In genomic region chr10:15097011-15097812, GRCh38 we compare ENCODE assay signal across 8 cellular contexts. TPM values are rescaled to one million over a fixed set of nuclear protein-coding genes. Genes with fewer than 3 reads are reported as not detected.
DNase-seq lines count a peak whose midpoint lies in the region; ATAC-seq, FAIRE-seq and TF ChIP-seq lines count a peak whose summit lies in the region.

Gene RPP38 (plus strand): TSS chr10:15097355. CDS start chr10:15103315, 5,960 bp downstream.

- peak within 1 kb of the TSS; percentile 96 for H3K27ac ChIP-seq in cardiac muscle cell
- H3K27ac ChIP-seq in parathyroid adenoma, result peak within 1 kb of the TSS; percentile 99
- H3K27ac ChIP-seq in tibial artery, result peak within 1 kb of the TSS; percentile 87 to 91

- H3K4me2 ChIP-seq in parathyroid adenoma (ENCODE audit: low read length), result peak within 1 kb of the TSS; percentile 100

- intact Hi-C loops in tibial artery (cut with DNase I; ENCODE audit: low total_unique reads), result loop anchor here (10.0 kb wide), 2 partner anchors 68 to 142 kb away; partner anchors contain the start of genes DCLRE1C, MEIG1 and NMT2

- H2AFZ ChIP-seq in parathyroid adenoma, result peak within 1 kb of the TSS; percentile 96

- peak within 1 kb of the TSS; percentile 55 for H3K4me3 ChIP-seq in cardiac muscle cell
- H3K4me3 ChIP-seq in parathyroid adenoma (ENCODE audit: low read depth, low read length), result peak within 1 kb of the TSS; percentile 96
- H3K4me3 ChIP-seq in tibial artery, result peak within 1 kb of the TSS; percentile 80 to 93

- H3K9me3 ChIP-seq in cardiac muscle cell (ENCODE audit: low read depth) (no peaks in the 10 kb centered on the region), parathyroid adenoma (ENCODE audit: control insufficient read depth, low read length) (no peaks in the 10 kb centered on the region), tibial artery (no peaks in the 10 kb centered on the region)

- TF ChIP-seq CTCF in cardiac muscle cell (IDR thresholded peaks at IDR 0.05; ENCODE audit: low read depth, low read length) (no peak), parathyroid adenoma (IDR thresholded peaks at IDR 0.05) (no peak), tibial artery (IDR thresholded peaks at IDR 0.05) (no peak)

- peaks cover 17% of the 10 kb centered on the region for H3K36me3 Mint-ChIP-seq in activated naive CD8-positive, alpha-beta T cell treated with anti-CD3 and anti-CD28 coated beads, Interleukin-2, amount 50 U/mL, for 24 hours (ENCODE audit: low read depth)

- peak within 1 kb of the TSS; percentile 100 for H3K4me3 Mint-ChIP-seq in activated naive CD8-positive, alpha-beta T cell treated with anti-CD3 and anti-CD28 coated beads, Interleukin-2, amount 50 U/mL, for 24 hours

- DNase-seq in GM12891 (ENCODE audit: insufficient read length, low spot score) (peak; percentile 96), NCI-H1417 (lab: John Stamatoyannopoulos, UW) (peak; percentile 88 to 96 (median 94)), SW480 (ENCODE audit: low spot score) (peak; percentile 89), cardiac muscle cell (ENCODE audit: low read depth in 1 of 2, low spot score in 1 of 2) (peak; percentile 98), tibial artery (peak; percentile 94 to 98)
- peak; percentile 98 for DNase-seq in activated naive CD8-positive, alpha-beta T cell treated with anti-CD3 and anti-CD28 coated beads, Interleukin-2, amount 50 U/mL, for 24 hours

- TF ChIP-seq POLR2A in GM12891 (IDR thresholded peaks at IDR 0.05; ENCODE audit: low read depth, low read length), result peak; percentile 84

- no peaks in the 10 kb centered on the region for H3K27me3 Mint-ChIP-seq in activated naive CD8-positive, alpha-beta T cell treated with anti-CD3 and anti-CD28 coated beads, Interleukin-2, amount 50 U/mL, for 24 hours

- peak; percentile 88 for ATAC-seq in HG02763 (IDR thresholded peaks at IDR 0.05; ENCODE audit: unreplicated experiment)
- ATAC-seq in activated naive CD8-positive, alpha-beta T cell treated with anti-CD3 and anti-CD28 coated beads, Interleukin-2, amount 50 U/mL, for 24 hours, result peak; percentile 97

- H3K4me1 ChIP-seq in cardiac muscle cell (ENCODE audit: low read depth) (peaks cover 10% of the 10 kb centered on the region), parathyroid adenoma (peaks cover 3% of the 10 kb centered on the region), tibial artery (peaks cover 0 to 31% (median 22%) of the 10 kb centered on the region in 4 donors)

- H3K36me3 ChIP-seq in cardiac muscle cell (peaks cover 1% of the 10 kb centered on the region), parathyroid adenoma (ENCODE audit: control insufficient read depth, insufficient read depth, low read length) (no peaks in the 10 kb centered on the region), tibial artery (peaks cover 0 to 12% (median 0%) of the 10 kb centered on the region in 3 donors)

- peaks cover 24% of the 10 kb centered on the region for H3K4me1 Mint-ChIP-seq in activated naive CD8-positive, alpha-beta T cell treated with anti-CD3 and anti-CD28 coated beads, Interleukin-2, amount 50 U/mL, for 24 hours

- H3K27me3 ChIP-seq in cardiac muscle cell (no peaks in the 10 kb centered on the region), parathyroid adenoma (ENCODE audit: control insufficient read depth, insufficient read depth, low read length) (no peaks in the 10 kb centered on the region), tibial artery (peaks cover 0 to 3% of the 10 kb centered on the region in 2 donors)

- peaks cover 20% of the 10 kb centered on the region for H3K79me2 ChIP-seq in parathyroid adenoma

- H3K9me3 Mint-ChIP-seq in activated naive CD8-positive, alpha-beta T cell treated with anti-CD3 and anti-CD28 coated beads, Interleukin-2, amount 50 U/mL, for 24 hours, result no peaks in the 10 kb centered on the region

- FAIRE-seq in GM12891 (lab: Jason Lieb, UNC), result peak; percentile 98

- H3K27ac Mint-ChIP-seq in activated naive CD8-positive, alpha-beta T cell treated with anti-CD3 and anti-CD28 coated beads, Interleukin-2, amount 50 U/mL, for 24 hours, result peak within 1 kb of the TSS; percentile 99

- H3K9ac ChIP-seq in parathyroid adenoma, result peak within 1 kb of the TSS; percentile 94

TF ChIP-seq in GM12891, 5 proteins besides CTCF, POLR2A, EP300 and RAD21:
- peak; percentile 92 for TF ChIP-seq POLR2AphosphoS5 (IDR thresholded peaks at IDR 0.05; ENCODE audit: low read depth, low read length)
- peak; percentile 71 for TF ChIP-seq SPI1 (IDR thresholded peaks at IDR 0.05; ENCODE audit: low read depth, low read length)
- peak; percentile 68 for TF ChIP-seq TAF1 (IDR thresholded peaks at IDR 0.05; ENCODE audit: low read depth, low read length)
- TF ChIP-seq PAX5 (IDR thresholded peaks at IDR 0.05; ENCODE audit: insufficient read depth, low read length, severe bottlenecking), result no peak
- peak; percentile 72 for TF ChIP-seq POU2F2 (IDR thresholded peaks at IDR 0.05; ENCODE audit: low read depth, low read length)

RNA-seq across cellular contexts. Expression of gene RPP38, which starts in this region (rescaled TPM):
- polyA plus RNA-seq in GM12891 (2012; ENCODE audit: low read depth, missing spikeins), result 18.8 TPM
- 14.3 and 18.0 TPM in 2 replicates for total RNA-seq in cardiac muscle cell
- 20.0 and 25.2 TPM in 2 replicates for polyA plus RNA-seq in cardiac muscle cell

Comparison
In these comparisons a context has a peak if more than half of its experiments do, and no peak if none do; other contexts are left out.
1. Peak in every context shown above with its lines: DNase-seq, ATAC-seq, H3K4me3 ChIP-seq and H3K27ac ChIP-seq.